In genomic region chr11:120698918-120699317, GRCh38 we compare ENCODE assay signal across 1 cellular context.
TF ChIP-seq lines count a peak whose summit lies in the region.

No MANE protein-coding gene starts in this region.

TF ChIP-seq in SK-N-SH treated with all-trans-retinoic acid at 6 μM for 48 hours, 23 proteins besides CTCF, POLR2A, EP300 and RAD21 (continued from another document):
- TF ChIP-seq CSRNP3 (CRISPR knock-in tag; IDR thresholded peaks at IDR 0.05) (no peak), RARB (CRISPR knock-in tag; IDR thresholded peaks at IDR 0.05) (no peak), CREB5 (CRISPR knock-in tag; IDR thresholded peaks at IDR 0.05; ENCODE audit: low read depth) (no peak), ZNF8 (CRISPR knock-in tag; IDR thresholded peaks at IDR 0.05) (no peak), SNAI2 (CRISPR knock-in tag; IDR thresholded peaks at IDR 0.05) (no peak), CSDC2 (CRISPR knock-in tag; IDR thresholded peaks at IDR 0.05) (no peak), ISL1 (CRISPR knock-in tag; IDR thresholded peaks at IDR 0.05) (no peak), ZC3H10 (CRISPR knock-in tag; IDR thresholded peaks at IDR 0.05) (no peak)
